Comparison of ENCODE assay signal across 8 cellular contexts in genomic region chr13:102800145-102801041, GRCh38. TPM values are rescaled to one million over a fixed set of nuclear protein-coding genes. Genes with fewer than 3 reads are reported as not detected.
DNase-seq lines count a peak whose midpoint lies in the region; ATAC-seq and TF ChIP-seq lines count a peak whose summit lies in the region.

No MANE protein-coding gene starts in this region.

- intact Hi-C loops in Right ventricle myocardium inferior (cut with DNase I): loop anchor here (1.0 to 5.0 kb wide), 2 partner anchors 46 to 203 kb away; partner anchors contain the start of genes ERCC5 and TPP2

- no peaks in the 10 kb centered on the region for H3K9me3 Mint-ChIP-seq in activated naive CD4-positive, alpha-beta T cell treated with anti-CD3 and anti-CD28 coated beads, Interleukin-2, amount 50 U/mL, for 72 hours

- H3K4me1 ChIP-seq in parathyroid adenoma: no peaks in the 10 kb centered on the region
- H3K4me1 ChIP-seq in tibial nerve: peaks cover 0 to 31% (median 3%) of the 10 kb centered on the region in 4 donors

- H3K9me3 ChIP-seq in SK-N-MC (ENCODE audit: low read depth, low read length) (no peaks in the 10 kb centered on the region), parathyroid adenoma (ENCODE audit: control insufficient read depth, low read length) (no peaks in the 10 kb centered on the region), tibial nerve (no peaks in the 10 kb centered on the region)

- DNase-seq in GDM1 (lab: John Stamatoyannopoulos, UW) (peak; percentile 86), Kasumi-1 (lab: John Stamatoyannopoulos, UW) (peak; percentile 66), SK-N-MC (ENCODE audit: low read depth, low spot score) (no peak), Right ventricle myocardium inferior (ENCODE audit: missing footprints) (peak; percentile 89), tibial nerve (ENCODE audit: low spot score in 2 of 2) (peak; percentile 61 to 63)
- DNase-seq in activated naive CD4-positive, alpha-beta T cell treated with anti-CD3 and anti-CD28 coated beads, Interleukin-2, amount 50 U/mL, for 72 hours (ENCODE audit: low spot score in 2 of 2): peak; percentile 80 to 88

- H3K9ac ChIP-seq in SK-N-MC (ENCODE audit: insufficient read length) (peak overlapping the region; percentile 87), parathyroid adenoma (no peak overlapping the region)

- peaks cover 5 to 13% of the 10 kb centered on the region in 2 donors for H3K36me3 Mint-ChIP-seq in activated naive CD4-positive, alpha-beta T cell treated with anti-CD3 and anti-CD28 coated beads, Interleukin-2, amount 50 U/mL, for 72 hours

- no peak for TF ChIP-seq POLR2A in tibial nerve (IDR thresholded peaks at IDR 0.05)

- 2 to 3% methylated on average over 37 to 50 of the region's 81 CpGs for WGBS in tibial nerve, 2 donors

- peak; percentile 67 for ATAC-seq in GM21786 (IDR thresholded peaks at IDR 0.05; ENCODE audit: unreplicated experiment)
- ATAC-seq in activated naive CD4-positive, alpha-beta T cell treated with anti-CD3 and anti-CD28 coated beads, Interleukin-2, amount 50 U/mL, for 72 hours: peak; percentile 82 to 91
- peak; percentile 91 for ATAC-seq in Right ventricle myocardium inferior

- H3K27ac Mint-ChIP-seq in activated naive CD4-positive, alpha-beta T cell treated with anti-CD3 and anti-CD28 coated beads, Interleukin-2, amount 50 U/mL, for 72 hours: peak overlapping the region; percentile 72 to 81

- peaks cover 4% of the 10 kb centered on the region for H3K79me2 ChIP-seq in parathyroid adenoma

- H3K36me3 ChIP-seq in SK-N-MC (ENCODE audit: insufficient read depth, low read length) (no peaks in the 10 kb centered on the region), parathyroid adenoma (ENCODE audit: control insufficient read depth, insufficient read depth, low read length) (no peaks in the 10 kb centered on the region), tibial nerve (peaks cover 0 to 8% (median 0%) of the 10 kb centered on the region in 3 donors)

- peak; percentile 66 for TF ChIP-seq CTCF in parathyroid adenoma (IDR thresholded peaks at IDR 0.05)
- TF ChIP-seq CTCF in tibial nerve (IDR thresholded peaks at IDR 0.05): peak; percentile 65 to 83 (median 73)

- H3K4me2 ChIP-seq in parathyroid adenoma (ENCODE audit: low read length): peak overlapping the region; percentile 90

- peak overlapping the region; percentile 87 for H3K4me3 ChIP-seq in SK-N-MC
- peak overlapping the region; percentile 81 for H3K4me3 ChIP-seq in parathyroid adenoma (ENCODE audit: low read depth, low read length)
- peak overlapping the region; percentile 57 to 98 (median 84) for H3K4me3 ChIP-seq in tibial nerve

- H3K27me3 ChIP-seq in parathyroid adenoma (ENCODE audit: control insufficient read depth, insufficient read depth, low read length) (no peaks in the 10 kb centered on the region), tibial nerve (no peaks in the 10 kb centered on the region)

- H2AFZ ChIP-seq in parathyroid adenoma: peak overlapping the region; percentile 89

- H3K27ac ChIP-seq in SK-N-MC: no peak overlapping the region
- H3K27ac ChIP-seq in parathyroid adenoma: peak overlapping the region; percentile 57
- peak overlapping the region in 3 of 4 donors; percentile 77 to 88 (median 80) for H3K27ac ChIP-seq in tibial nerve

- TF ChIP-seq EP300 in tibial nerve (IDR thresholded peaks at IDR 0.05): peak in 1 of 2 donors; percentile 54

RNA-seq across cellular contexts. Expression of gene BIVM, which starts 1.5 kb away (rescaled TPM):
- 10 to 100 TPM in 1 of 2 donors, 1 to 10 TPM in 1; 4.6 to 17.9 TPM for total RNA-seq in activated naive CD4-positive, alpha-beta T cell treated with anti-CD3 and anti-CD28 coated beads, Interleukin-2, amount 50 U/mL, for 72 hours
- total RNA-seq in Right ventricle myocardium inferior (32.4 TPM), tibial nerve (10 to 100 TPM; 11.8 to 33.5 (median 19.1) TPM)

RNA-seq across cellular contexts. Expression of gene POGLUT2, which starts 1.6 kb away (rescaled TPM):
- total RNA-seq in activated naive CD4-positive, alpha-beta T cell treated with anti-CD3 and anti-CD28 coated beads, Interleukin-2, amount 50 U/mL, for 72 hours: 1 to 10 TPM; 1.8 to 4.3 TPM
- 3.2 TPM for total RNA-seq in Right ventricle myocardium inferior
- 1 to 10 TPM; 4.5 to 6.6 (median 6.0) TPM for total RNA-seq in tibial nerve

RNA-seq across cellular contexts. Expression of gene TEX30, which starts 26.8 kb away (rescaled TPM):
- 10 to 100 TPM; 17.4 to 23.4 TPM for total RNA-seq in activated naive CD4-positive, alpha-beta T cell treated with anti-CD3 and anti-CD28 coated beads, Interleukin-2, amount 50 U/mL, for 72 hours
- 9.5 TPM for total RNA-seq in Right ventricle myocardium inferior
- 10 to 100 TPM in 1 of 4 donors, 1 to 10 TPM in 3; 4.7 to 16.0 (median 6.1) TPM for total RNA-seq in tibial nerve

RNA-seq across cellular contexts. Expression of gene ERCC5, which starts 45.4 kb away (rescaled TPM):
- 10 to 100 TPM; 69.7 to 84.6 TPM for total RNA-seq in activated naive CD4-positive, alpha-beta T cell treated with anti-CD3 and anti-CD28 coated beads, Interleukin-2, amount 50 U/mL, for 72 hours
- total RNA-seq in Right ventricle myocardium inferior: 27.3 TPM
- total RNA-seq in tibial nerve: 100 to 1,000 TPM in 2 of 4 donors, 10 to 100 TPM in 2; 47.1 to 113 (median 85.1) TPM
